ENCODE assay signal across 1 cellular context in genomic region chr22:42443240-42444059, GRCh38.
TF ChIP-seq lines count a peak whose summit lies in the region.

No MANE protein-coding gene starts in this region.

TF ChIP-seq in K562, 482 proteins besides CTCF, POLR2A, EP300 and RAD21 (continued from another document and continues in another):
- no peak for TF ChIP-seq ZBTB40 (IDR thresholded peaks at IDR 0.05)
- no peak for TF ChIP-seq ZBTB40 (CRISPR knock-in tag; IDR thresholded peaks at IDR 0.05)
- no peak for TF ChIP-seq HDAC1 (IDR thresholded peaks at IDR 0.05)
- TF ChIP-seq ETV1 (tag; conservative IDR thresholded peaks at IDR 0.05; ENCODE audit: low read depth), result 0 out of 2 replicates have a peak, but pooled peaks have one; percentile 14
- TF ChIP-seq KLF16 (IDR thresholded peaks at IDR 0.05), result no peak
- no peak for TF ChIP-seq E2F1 (CRISPR knock-in tag; IDR thresholded peaks at IDR 0.05)
- TF ChIP-seq ZNF347 (CRISPR knock-in tag; IDR thresholded peaks at IDR 0.05; ENCODE audit: low read depth), result no peak
- TF ChIP-seq NFYB (IDR thresholded peaks at IDR 0.05; ENCODE audit: extremely low read depth, insufficient read length), result no peak
- no peak for TF ChIP-seq ZNF408 (CRISPR knock-in tag; IDR thresholded peaks at IDR 0.05; ENCODE audit: low read depth)
- no peak for TF ChIP-seq TFE3 (CRISPR knock-in tag; IDR thresholded peaks at IDR 0.05)
- no peak for TF ChIP-seq MTA2 (IDR thresholded peaks at IDR 0.05; ENCODE audit: low read depth)
- no peak for TF ChIP-seq KAT2B (IDR thresholded peaks at IDR 0.05; ENCODE audit: low read depth, low read length)
- TF ChIP-seq HSF4 (CRISPR knock-in tag; IDR thresholded peaks at IDR 0.05; ENCODE audit: borderline replicate concordance), result no peak
- TF ChIP-seq SNRNP70 (optimal IDR thresholded peaks at IDR 0.05; ENCODE audit: low read depth, low read length), result no peak
- TF ChIP-seq RERE (CRISPR knock-in tag; IDR thresholded peaks at IDR 0.05; ENCODE audit: borderline replicate concordance), result no peak
- TF ChIP-seq NFIC (IDR thresholded peaks at IDR 0.05), result no peak
- no peak for TF ChIP-seq ZNF707 (CRISPR knock-in tag; conservative IDR thresholded peaks at IDR 0.05)
- no peak for TF ChIP-seq SREBF1 (IDR thresholded peaks at IDR 0.05; ENCODE audit: borderline replicate concordance, low read depth, low read length)
- no peak for TF ChIP-seq EP400 (IDR thresholded peaks at IDR 0.05)
- TF ChIP-seq JUNB (CRISPR knock-in tag; conservative IDR thresholded peaks at IDR 0.05), result no peak
- no peak for TF ChIP-seq NFXL1 (CRISPR knock-in tag; IDR thresholded peaks at IDR 0.05)
- no peak for TF ChIP-seq THRAP3 (IDR thresholded peaks at IDR 0.05; ENCODE audit: borderline replicate concordance)
- no peak for TF ChIP-seq FOS (IDR thresholded peaks at IDR 0.05; ENCODE audit: extremely low read depth, insufficient read length)
- no peak for TF ChIP-seq EWSR1 (IDR thresholded peaks at IDR 0.05; ENCODE audit: borderline replicate concordance, low read depth, partially characterized antibody)
- TF ChIP-seq ZNF274 (IDR thresholded peaks at IDR 0.05; ENCODE audit: borderline replicate concordance, low read depth, low read length), result no peak
- TF ChIP-seq MTF1 (CRISPR knock-in tag; IDR thresholded peaks at IDR 0.05; ENCODE audit: borderline replicate concordance), result no peak
- TF ChIP-seq ZNF253 (CRISPR knock-in tag; conservative IDR thresholded peaks at IDR 0.05), result no peak
- no peak for TF ChIP-seq BCL6 (CRISPR knock-in tag; IDR thresholded peaks at IDR 0.05)
- TF ChIP-seq HIVEP1 (CRISPR knock-in tag; IDR thresholded peaks at IDR 0.05), result 0 out of 2 replicates have a peak, but pooled peaks have one; percentile 7
- TF ChIP-seq ZNF740 (CRISPR knock-in tag; IDR thresholded peaks at IDR 0.05), result no peak
- peak in 1 of 2 experiments; percentile 61; a peak in 1 of 4 replicates for TF ChIP-seq ZNF740 (tag; IDR thresholded peaks at IDR 0.05)
- TF ChIP-seq NCOA6 (IDR thresholded peaks at IDR 0.05), result no peak
- no peak for TF ChIP-seq ZNF354B (CRISPR knock-in tag; IDR thresholded peaks at IDR 0.05)
- no peak for TF ChIP-seq CBFA2T2 (conservative IDR thresholded peaks at IDR 0.05)
- no peak for TF ChIP-seq ZZZ3 (IDR thresholded peaks at IDR 0.05)
- no peak for TF ChIP-seq E2F5 (CRISPR knock-in tag; IDR thresholded peaks at IDR 0.05)
- no peak for TF ChIP-seq MYC (IDR thresholded peaks at IDR 0.05; ENCODE audit: low read depth, low read length)
- TF ChIP-seq MYC (CRISPR knock-in tag; IDR thresholded peaks at IDR 0.05; ENCODE audit: borderline replicate concordance, low read depth), result 0 out of 2 replicates have a peak, but pooled peaks have one; percentile 67
- no peak for TF ChIP-seq CTCFL (IDR thresholded peaks at IDR 0.05; ENCODE audit: borderline replicate concordance, insufficient read depth, low read depth, low read length, poor library complexity, severe bottlenecking)
- TF ChIP-seq GATAD2A (IDR thresholded peaks at IDR 0.05), result no peak
